In genomic region chr1:111571239-111571638, GRCh38 we compare ENCODE assay signal across 15 cellular contexts. TPM values are rescaled to one million over a fixed set of nuclear protein-coding genes. Genes with fewer than 3 reads are reported as not detected.
DNase-seq lines count a peak whose midpoint lies in the region; ATAC-seq and TF ChIP-seq lines count a peak whose summit lies in the region.
"Had no signal": no experiment of that assay in that cellular context is flagged by ENCODE, and none has a peak within 500 bp of the region (broad histone marks: within the 10 kb centered on the region; RNA-seq: fewer than 3 reads in every experiment).

No MANE protein-coding gene starts in this region.

- no peak overlapping the region for H3K4me3 ChIP-seq in GM23248
- no peak overlapping the region for H3K4me3 ChIP-seq in gastroesophageal sphincter
- H3K4me3 ChIP-seq: A549, SJSA1 had no signal

- H3K27ac ChIP-seq in GM23248 (no peak overlapping the region), foreskin keratinocyte (no peak overlapping the region), gastroesophageal sphincter (peak overlapping the region in 1 of 4 donors; percentile 11)
- H3K27ac ChIP-seq: A549, KMS-11, SJSA1 had no signal

- H4K20me1 ChIP-seq in GM23248 (ENCODE audit: insufficient read depth) = no peaks in the 10 kb centered on the region

- H3K36me3 Mint-ChIP-seq in CD14-positive monocyte = no peaks in the 10 kb centered on the region
- H3K36me3 Mint-ChIP-seq in activated T-helper 17 cell treated with anti-CD3 and anti-CD28 coated beads, Interleukin-2, amount 50 U/mL, for 72 hours (ENCODE audit: low read depth) = no peaks in the 10 kb centered on the region
- peaks cover 0 to 1% (median 0%) of the 10 kb centered on the region in 3 donors for H3K36me3 Mint-ChIP-seq in naive thymus-derived CD8-positive, alpha-beta T cell
- H3K36me3 Mint-ChIP-seq: CD8-positive, alpha-beta T cell had no signal

- peak overlapping the region; percentile 14 for H3K4me2 ChIP-seq in GM23248 (ENCODE audit: unreplicated experiment)
- H3K4me2 ChIP-seq: A549, KMS-11 had no signal

- H3K27ac Mint-ChIP-seq in CD14-positive monocyte = no peak overlapping the region
- peak overlapping the region; percentile 37 for H3K27ac Mint-ChIP-seq in activated T-helper 17 cell treated with anti-CD3 and anti-CD28 coated beads, Interleukin-2, amount 50 U/mL, for 72 hours
- no peak overlapping the region for H3K27ac Mint-ChIP-seq in naive thymus-derived CD8-positive, alpha-beta T cell
- H3K27ac Mint-ChIP-seq: CD8-positive, alpha-beta T cell had no signal

- intact Hi-C loops in CD14-positive monocyte (cut with micrococcal nuclease) = no loop called here

- peaks cover 15% of the 10 kb centered on the region for H3F3A ChIP-seq in GM23248 (ENCODE audit: insufficient read depth)

- H3K27me3 ChIP-seq in GM23248 (replicated peaks; ENCODE audit: insufficient read depth) (no peaks in the 10 kb centered on the region), foreskin keratinocyte (no peaks in the 10 kb centered on the region), gastroesophageal sphincter (no peaks in the 10 kb centered on the region)
- H3K27me3 ChIP-seq: SJSA1 had no signal

- H3K4me1 Mint-ChIP-seq in CD14-positive monocyte = no peaks in the 10 kb centered on the region
- H3K4me1 Mint-ChIP-seq in activated T-helper 17 cell treated with anti-CD3 and anti-CD28 coated beads, Interleukin-2, amount 50 U/mL, for 72 hours = peaks cover 9% of the 10 kb centered on the region
- H3K4me1 Mint-ChIP-seq in naive thymus-derived CD8-positive, alpha-beta T cell = peaks cover 7 to 11% (median 9%) of the 10 kb centered on the region in 4 donors

- peak; percentile 19 for ATAC-seq in activated T-helper 17 cell treated with anti-CD3 and anti-CD28 coated beads, Interleukin-2, amount 50 U/mL, for 72 hours (replicated peaks)
- ATAC-seq in foreskin keratinocyte (peak; percentile 62), gastroesophageal sphincter (no peak), HG02938 (IDR thresholded peaks at IDR 0.05; ENCODE audit: unreplicated experiment) (no peak)
- ATAC-seq in naive thymus-derived CD8-positive, alpha-beta T cell = no peak
- ATAC-seq: PC-3 had no signal

- H3K36me3 ChIP-seq in GM23248 (ENCODE audit: low read depth) (no peaks in the 10 kb centered on the region), gastroesophageal sphincter (no peaks in the 10 kb centered on the region)
- H3K36me3 ChIP-seq: SJSA1 had no signal

- 51 to 53% methylated on average over 3 of the region's 3 CpGs for WGBS in GM23248 (ENCODE audit: low coverage in 1 of 2, low lambda C conversion rate in 2 of 2, missing lambda C conversion rate in 2 of 2), 2 experiments
- 76 to 81% methylated on average over 2 to 3 of the region's 3 CpGs for WGBS in gastroesophageal sphincter (ENCODE audit: low coverage in 1 of 2), 2 donors

- TF ChIP-seq CTCF in CD14-positive monocyte (IDR thresholded peaks at IDR 0.05) = peak; percentile 10
- no peak for TF ChIP-seq CTCF in foreskin keratinocyte (conservative IDR thresholded peaks at IDR 0.05)
- TF ChIP-seq CTCF in gastroesophageal sphincter (IDR thresholded peaks at IDR 0.05) = no peak

- no peaks in the 10 kb centered on the region for H3K79me2 ChIP-seq in GM23248 (ENCODE audit: insufficient read depth)

- no peak for DNase-seq in CD14-positive monocyte (ENCODE audit: low spot score)
- DNase-seq in GM23248 = peak; percentile 40
- DNase-seq in foreskin keratinocyte = no peak
- no peak for DNase-seq in dedifferentiated amniotic fluid mesenchymal stem cell (ENCODE audit: extremely low spot score)
- DNase-seq in naive thymus-derived CD8-positive, alpha-beta T cell = no peak
- DNase-seq: NCI-H187 treated with DMSO at 0.1 percent for 48 hours, NCI-H524 had no signal

- H3K27me3 Mint-ChIP-seq in CD14-positive monocyte (ENCODE audit: low read depth in 3 of 3) = peaks cover 0 to 1% (median 0%) of the 10 kb centered on the region in 3 donors
- no peaks in the 10 kb centered on the region for H3K27me3 Mint-ChIP-seq in activated T-helper 17 cell treated with anti-CD3 and anti-CD28 coated beads, Interleukin-2, amount 50 U/mL, for 72 hours
- no peaks in the 10 kb centered on the region for H3K27me3 Mint-ChIP-seq in naive thymus-derived CD8-positive, alpha-beta T cell

- no peak for TF ChIP-seq EP300 in gastroesophageal sphincter (IDR thresholded peaks at IDR 0.05)

- POLR2A ChIA-PET in naive thymus-derived CD8-positive, alpha-beta T cell (lab: Charles Lee) = interaction anchor here (0.6 to 1.9 kb wide), 2 partner anchors 24 to 32 kb away, joined by 4 read pairs; no protein-coding TSS in a partner anchor

- no peak for TF ChIP-seq POLR2A in gastroesophageal sphincter (IDR thresholded peaks at IDR 0.05)

- no peak overlapping the region for H3K4me3 Mint-ChIP-seq in CD14-positive monocyte
- H3K4me3 Mint-ChIP-seq in activated T-helper 17 cell treated with anti-CD3 and anti-CD28 coated beads, Interleukin-2, amount 50 U/mL, for 72 hours = peak overlapping the region; percentile 30
- H3K4me3 Mint-ChIP-seq in naive thymus-derived CD8-positive, alpha-beta T cell = no peak overlapping the region
- H3K4me3 Mint-ChIP-seq: CD8-positive, alpha-beta T cell had no signal

- no peaks in the 10 kb centered on the region for H3K9me2 ChIP-seq in GM23248 (ENCODE audit: insufficient read depth)

- in situ Hi-C loops in GM23248 (cut with MboI) = no loop called here

- no peak overlapping the region for H3K9ac ChIP-seq in GM23248
- H3K9ac ChIP-seq: KMS-11 had no signal

- peaks cover 0 to 2% (median 0%) of the 10 kb centered on the region in 7 donors for H3K9me3 Mint-ChIP-seq in CD14-positive monocyte
- H3K9me3 Mint-ChIP-seq in activated T-helper 17 cell treated with anti-CD3 and anti-CD28 coated beads, Interleukin-2, amount 50 U/mL, for 72 hours = no peaks in the 10 kb centered on the region
- H3K9me3 Mint-ChIP-seq in naive thymus-derived CD8-positive, alpha-beta T cell = no peaks in the 10 kb centered on the region
- H3K9me3 Mint-ChIP-seq: CD8-positive, alpha-beta T cell had no signal

- peaks cover 19% of the 10 kb centered on the region for H3K4me1 ChIP-seq in GM23248 (ENCODE audit: insufficient read depth)
- H3K4me1 ChIP-seq in foreskin keratinocyte = no peaks in the 10 kb centered on the region
- H3K4me1 ChIP-seq in gastroesophageal sphincter = peaks cover 5 to 22% (median 9%) of the 10 kb centered on the region in 3 donors
- H3K4me1 ChIP-seq: A549 had no signal

- no peak overlapping the region for H2AFZ ChIP-seq in GM23248

- H3K9me3 ChIP-seq in GM23248 (ENCODE audit: low read depth) (no peaks in the 10 kb centered on the region), gastroesophageal sphincter (no peaks in the 10 kb centered on the region)
- H3K9me3 ChIP-seq: A549, SJSA1 had no signal

RNA-seq across cellular contexts. Expression of gene RAP1A, which starts 48.4 kb away (rescaled TPM):
- polyA plus RNA-seq in CD14-positive monocyte (10 to 100 TPM; 41.2 to 75.3 TPM), GM23248 (2016; fragmentation: Nextera tagmentation; extraction: Ambion mirVana) (40.0 and 43.1 TPM in 2 replicates), foreskin keratinocyte (43.0 and 53.2 TPM in 2 replicates)
- 29.5 and 37.6 TPM in 2 replicates for total RNA-seq in GM23248 (2014; rRNA removed; shearing (Covaris generic))
- 100 to 1,000 TPM; 155 to 209 TPM for total RNA-seq in activated T-helper 17 cell treated with anti-CD3 and anti-CD28 coated beads, Interleukin-2, amount 50 U/mL, for 72 hours
- total RNA-seq in foreskin keratinocyte (39.3 and 42.1 TPM in 2 replicates), gastroesophageal sphincter (100 to 1,000 TPM; 177 to 268 (median 214) TPM)
- total RNA-seq in naive thymus-derived CD8-positive, alpha-beta T cell = 100 to 1,000 TPM; 124 to 130 TPM
- polyA plus RNA-seq in naive thymus-derived CD8-positive, alpha-beta T cell = 10 to 100 TPM; 43.4 to 53.9 (median 50.0) TPM

Comparison
In these comparisons a context has a peak if more than half of its experiments do, and no peak if none do; other contexts are left out.
1. ATAC-seq: peak in activated T-helper 17 cell treated with anti-CD3 and anti-CD28 coated beads, Interleukin-2, amount 50 U/mL, for 72 hours (single experiment) and foreskin keratinocyte (single experiment); none in naive thymus-derived CD8-positive, alpha-beta T cell (0 of 2), gastroesophageal sphincter (single experiment) and HG02938 (single experiment).